In genomic region chrX:77894921-77895886, GRCh38 we compare ENCODE assay signal across 8 cellular contexts. TPM values are rescaled to one million over a fixed set of nuclear protein-coding genes. Genes with fewer than 3 reads are reported as not detected.
DNase-seq lines count a peak whose midpoint lies in the region; TF ChIP-seq lines count a peak whose summit lies in the region.

TSS of gene MAGT1 (minus strand) at chrX:77895435. CDS start at chrX:77895410, 25 bp downstream.

- H3K23ac ChIP-seq in H9 (ENCODE audit: insufficient read length, low read depth, low read length), result no peak within 1 kb of the TSS

- H3K79me1 ChIP-seq in H9 (ENCODE audit: insufficient read depth, low read depth, low read length, poor library complexity, severe bottlenecking), result no peaks in the 10 kb centered on the region

- H3K4me1 ChIP-seq in H9 (ENCODE audit: insufficient read depth, low read length), result no peaks in the 10 kb centered on the region

- H3K4me3 Mint-ChIP-seq in H9 (peak within 1 kb of the TSS; percentile 85 to 92), nephron (peak within 1 kb of the TSS; percentile 90 to 98 (median 90))
- H3K4me3 Mint-ChIP-seq in stimulated activated naive CD8-positive, alpha-beta T cell treated with anti-CD3 and anti-CD28 coated beads, Interleukin-15, Interleukin-2, amounts not matched to agents 100 ng/mL and 50 ng/mL, for 24 hours, result peak within 1 kb of the TSS; percentile 91

- H3K4me1 Mint-ChIP-seq in H9, result no peaks in the 10 kb centered on the region
- peaks cover 5% of the 10 kb centered on the region for H3K4me1 Mint-ChIP-seq in nephron
- peaks cover 34% of the 10 kb centered on the region for H3K4me1 Mint-ChIP-seq in stimulated activated naive CD8-positive, alpha-beta T cell treated with anti-CD3 and anti-CD28 coated beads, Interleukin-15, Interleukin-2, amounts not matched to agents 100 ng/mL and 50 ng/mL, for 24 hours (ENCODE audit: low read depth)

- H4K8ac ChIP-seq in H9 (replicated peaks; ENCODE audit: insufficient read length, low read depth, low read length), result no peak within 1 kb of the TSS

- WGBS in H9 (ENCODE audit: extremely low coverage, insufficient read length, low lambda C conversion rate), result no CpG with 5 or more reads among the region's 49 CpGs

- DNase-seq in ELR (ENCODE audit: low read depth) (peak; percentile 96), H9 (peak; percentile 96), MG63 (peak; percentile 94), SHP77 treated with DMSO at 0.1 percent for 48 hours (lab: John Stamatoyannopoulos, UW) (peak; percentile 84), fibroblast of the aortic adventitia (ENCODE audit: low read depth) (peak; percentile 97)
- DNase-seq in activated effector memory CD4-positive, alpha-beta T cell treated with anti-CD3 and anti-CD28 coated beads, Interleukin-2, amount 50 U/mL, for 16 hours, result peak; percentile 95

- no peak for TF ChIP-seq CTCF in H9 (conservative IDR thresholded peaks at IDR 0.05)
- TF ChIP-seq CTCF in fibroblast of the aortic adventitia (IDR thresholded peaks at IDR 0.05; ENCODE audit: insufficient read depth, low read length), result no peak
- no peak for TF ChIP-seq CTCF in nephron (IDR thresholded peaks at IDR 0.05; ENCODE audit: unreplicated experiment in 3 of 3)

- peaks cover 14% of the 10 kb centered on the region; the same call in 1 of the 2 replicates for H3K79me2 ChIP-seq in H9 (ENCODE audit: insufficient read depth, low read length)

- peak within 1 kb of the TSS; percentile 55 for H3K4me2 ChIP-seq in H9 (ENCODE audit: insufficient read depth, insufficient read length, low read length)

- no peak within 1 kb of the TSS for H2BK120ac ChIP-seq in H9 (ENCODE audit: low read depth, low read length, poor library complexity, severe bottlenecking)

- H3K36me3 ChIP-seq in MG63, result no peaks in the 10 kb centered on the region

- H4K5ac ChIP-seq in H9 (ENCODE audit: insufficient read length, low read depth, low read length), result no peak within 1 kb of the TSS

- peak within 1 kb of the TSS; percentile 74 for H3K18ac ChIP-seq in H9 (ENCODE audit: insufficient read length, low read depth, low read length)

- H3K23me2 ChIP-seq in H9 (ENCODE audit: insufficient read length, low read depth, low read length, poor library complexity, severe bottlenecking), result no peaks in the 10 kb centered on the region

- peak within 1 kb of the TSS; percentile 97 for H3K9ac ChIP-seq in H9 (ENCODE audit: extremely low read depth, insufficient read length, low read length)

- peak within 1 kb of the TSS; percentile 4 for H3K27ac ChIP-seq in H9 (ENCODE audit: insufficient read length, low read depth, low read length)

- H2AFZ ChIP-seq in H9 (ENCODE audit: low read length), result no peak within 1 kb of the TSS

- H3K9me3 Mint-ChIP-seq in H9 (peaks cover 63 to 80% of the 10 kb centered on the region in 2 experiments), nephron (peaks cover 7% of the 10 kb centered on the region)
- H3K9me3 Mint-ChIP-seq in stimulated activated naive CD8-positive, alpha-beta T cell treated with anti-CD3 and anti-CD28 coated beads, Interleukin-15, Interleukin-2, amounts not matched to agents 100 ng/mL and 50 ng/mL, for 24 hours, result no peaks in the 10 kb centered on the region

- no peak within 1 kb of the TSS for H2BK15ac ChIP-seq in H9 (ENCODE audit: low read depth, low read length)

- H3K27ac Mint-ChIP-seq in H9 (peak within 1 kb of the TSS; percentile 96 to 100 (median 99)), nephron (peak within 1 kb of the TSS; percentile 94 to 100 (median 99))
- peak within 1 kb of the TSS; percentile 94 for H3K27ac Mint-ChIP-seq in stimulated activated naive CD8-positive, alpha-beta T cell treated with anti-CD3 and anti-CD28 coated beads, Interleukin-15, Interleukin-2, amounts not matched to agents 100 ng/mL and 50 ng/mL, for 24 hours

- H3K27me3 ChIP-seq in H9 (ENCODE audit: insufficient read depth, low read length), result no peaks in the 10 kb centered on the region
- H3K27me3 ChIP-seq in MG63, result no peaks in the 10 kb centered on the region

- H3K27me3 Mint-ChIP-seq in H9 (ENCODE audit: low read depth) (no peaks in the 10 kb centered on the region), nephron (ENCODE audit: low read depth) (no peaks in the 10 kb centered on the region)
- H3K27me3 Mint-ChIP-seq in stimulated activated naive CD8-positive, alpha-beta T cell treated with anti-CD3 and anti-CD28 coated beads, Interleukin-15, Interleukin-2, amounts not matched to agents 100 ng/mL and 50 ng/mL, for 24 hours, result no peaks in the 10 kb centered on the region

- no peak within 1 kb of the TSS for H4K91ac ChIP-seq in H9 (ENCODE audit: insufficient read length, low read depth, low read length)

- no peak within 1 kb of the TSS for H2AK5ac ChIP-seq in H9 (ENCODE audit: insufficient read length, low read length)

- peak within 1 kb of the TSS; percentile 17; the same call in 1 of the 2 replicates for H3K14ac ChIP-seq in H9 (ENCODE audit: insufficient read depth, low read length)

- no peak within 1 kb of the TSS for H2BK5ac ChIP-seq in H9 (ENCODE audit: insufficient read length, low read length)

- no peak within 1 kb of the TSS for H2BK20ac ChIP-seq in H9 (ENCODE audit: low read depth, low read length, poor library complexity, severe bottlenecking)

- H3K4ac ChIP-seq in H9 (ENCODE audit: low read depth, low read length), result no peak within 1 kb of the TSS; the same call in 1 of the 2 replicates

- no peak within 1 kb of the TSS for H3K56ac ChIP-seq in H9 (ENCODE audit: insufficient read length, low read depth, low read length)

- no peak within 1 kb of the TSS for H2BK12ac ChIP-seq in H9 (ENCODE audit: insufficient read length, low read depth, low read length)

- H4K20me1 ChIP-seq in H9 (ENCODE audit: control insufficient read depth, insufficient read depth, insufficient read length), result no peaks in the 10 kb centered on the region

- H3K4me3 ChIP-seq in MG63 (peak within 1 kb of the TSS; percentile 92), fibroblast of the aortic adventitia (ENCODE audit: low read depth, low read length) (peak within 1 kb of the TSS; percentile 85)

- H3K36me3 Mint-ChIP-seq in H9 (ENCODE audit: insufficient read depth in 1 of 3, low read depth in 3 of 3) (peaks cover 4 to 9% (median 5%) of the 10 kb centered on the region in 3 experiments; a peak in 5 of 7 replicates), nephron (ENCODE audit: low read depth) (peaks cover 1% of the 10 kb centered on the region)
- H3K36me3 Mint-ChIP-seq in stimulated activated naive CD8-positive, alpha-beta T cell treated with anti-CD3 and anti-CD28 coated beads, Interleukin-15, Interleukin-2, amounts not matched to agents 100 ng/mL and 50 ng/mL, for 24 hours (ENCODE audit: low read depth), result peaks cover 11% of the 10 kb centered on the region

- H3T11ph ChIP-seq in H9 (ENCODE audit: low read length), result no peak within 1 kb of the TSS

- H3K9me3 ChIP-seq in H9 (ENCODE audit: control insufficient read depth, low read depth, low read length), result peaks cover 13% of the 10 kb centered on the region
- no peaks in the 10 kb centered on the region for H3K9me3 ChIP-seq in MG63

RNA-seq across cellular contexts. Expression of gene MAGT1, which starts in this region (rescaled TPM):
- total RNA-seq in H9 (2021) (42.8 and 44.0 TPM in 2 replicates), fibroblast of the aortic adventitia (ENCODE audit: low replicate concordance) (70.6 and 119 TPM in 2 replicates)
- 72.7 and 103 TPM in 2 replicates for total RNA-seq in MG63 (2014; rRNA removed; shearing (Covaris generic); ENCODE audit: low replicate concordance)

Comparison
In these comparisons a context has a peak if more than half of its experiments do, and no peak if none do; other contexts are left out.
1. Peak in every context shown above with its lines: DNase-seq, H3K4me3 ChIP-seq and H3K27ac ChIP-seq.